ENCODE assay signal across 16 cellular contexts in the genomic region with DNA sequence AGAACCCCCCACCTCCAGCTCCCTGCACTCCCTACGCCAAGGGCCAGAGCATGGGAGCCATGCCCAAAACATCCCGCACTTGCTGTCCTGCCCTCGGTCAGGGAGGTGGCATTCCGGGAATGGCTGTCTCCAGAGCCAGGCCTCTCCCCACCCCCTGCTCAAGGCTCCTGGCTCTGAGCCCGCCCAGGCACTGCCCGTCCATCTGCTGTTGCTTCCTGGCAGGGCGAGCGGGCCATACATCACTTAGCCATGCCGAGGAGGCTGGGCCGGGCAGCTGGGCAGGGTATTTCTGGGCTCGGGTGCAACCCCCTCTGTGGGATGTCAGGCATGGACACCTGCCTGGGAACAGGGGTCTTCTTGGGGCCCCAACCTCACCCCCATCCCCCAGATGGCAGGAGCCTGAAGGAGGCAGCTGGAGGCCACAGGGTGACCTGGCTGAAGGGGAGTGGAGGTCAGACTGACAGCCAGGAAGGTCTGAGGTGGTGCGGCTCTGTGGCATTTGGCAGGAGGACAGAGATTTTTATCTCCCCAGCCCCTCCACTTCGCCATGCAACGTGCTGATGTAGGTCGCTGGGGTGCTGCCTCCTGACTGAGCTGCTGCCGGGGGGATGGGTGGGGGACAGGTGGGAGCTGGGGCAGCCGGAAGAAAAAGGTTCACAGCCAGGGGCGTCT. TPM values are rescaled to one million over a fixed set of nuclear protein-coding genes. Genes with fewer than 3 reads are reported as not detected.
DNase-seq lines count a peak whose midpoint lies in the region; ATAC-seq and TF ChIP-seq lines count a peak whose summit lies in the region.
"Had no signal": no experiment of that assay in that cellular context is flagged by ENCODE, and none has a peak within 500 bp of the region (broad histone marks: within the 10 kb centered on the region; RNA-seq: fewer than 3 reads in every experiment).

No MANE protein-coding gene starts in this region.

- H3K4me3 Mint-ChIP-seq in activated T-helper 1 cell treated with anti-CD3 and anti-CD28 coated beads, Interleukin-12 subunit alpha, Interleukin-12 subunit beta, Interleukin-2, Interleukin-4 antibody, amounts not matched to agents 30 ng/mL and 10 ng/mL and 1 ng/mL, durations not matched to agents 14 hours and 24 hours and 36 hours, result no peak overlapping the region
- H3K4me3 Mint-ChIP-seq: activated CD8-positive, alpha-beta memory T cell treated with anti-CD3 and anti-CD28 coated beads, Interleukin-2, amount 10 ng/mL, durations not matched to agents 7 days and 5 days; nephron progenitor cell had no signal

- H3K27ac ChIP-seq in left ventricle myocardium inferior (replicated peaks), result no peak overlapping the region
- H3K27ac ChIP-seq in upper lobe of right lung, result no peak overlapping the region
- no peak overlapping the region for H3K27ac ChIP-seq in uterus
- H3K27ac ChIP-seq: skin epidermis, suprapubic skin had no signal

- H3K27ac Mint-ChIP-seq in activated T-helper 1 cell treated with anti-CD3 and anti-CD28 coated beads, Interleukin-12 subunit alpha, Interleukin-12 subunit beta, Interleukin-2, Interleukin-4 antibody, amounts not matched to agents 30 ng/mL and 10 ng/mL and 1 ng/mL, durations not matched to agents 14 hours and 24 hours and 36 hours, result no peak overlapping the region
- H3K27ac Mint-ChIP-seq: activated CD8-positive, alpha-beta memory T cell treated with anti-CD3 and anti-CD28 coated beads, Interleukin-2, amount 10 ng/mL, durations not matched to agents 7 days and 5 days; nephron progenitor cell had no signal

- peak; percentile 59 for ATAC-seq in upper lobe of right lung
- ATAC-seq: activated CD8-positive, alpha-beta memory T cell treated with anti-CD3 and anti-CD28 coated beads, Interleukin-2, amount 10 ng/mL, durations not matched to agents 7 days and 5 days had no signal

- intact Hi-C loops in left ventricle myocardium inferior (cut with micrococcal nuclease) (no loop called here), upper lobe of right lung (cut with DNase I) (no loop called here), uterus (cut with DNase I; ENCODE audit: low total_unique reads) (no loop called here)
- intact Hi-C loops in activated T-helper 1 cell treated with anti-CD3 and anti-CD28 coated beads, Interleukin-12 subunit alpha, Interleukin-12 subunit beta, Interleukin-2, Interleukin-4 antibody, amounts not matched to agents 30 ng/mL and 10 ng/mL and 1 ng/mL, durations not matched to agents 14 hours and 24 hours and 36 hours (cut with micrococcal nuclease), result no loop called here

- TF ChIP-seq POLR2A in uterus (IDR thresholded peaks at IDR 0.05), result no peak

- H3K27me3 ChIP-seq in left ventricle myocardium inferior (ENCODE audit: low read depth) (peaks cover 83% of the 10 kb centered on the region), upper lobe of right lung (peaks cover 20% of the 10 kb centered on the region), uterus (no peaks in the 10 kb centered on the region)

- H3K4me1 ChIP-seq in left ventricle myocardium inferior (peaks cover 5% of the 10 kb centered on the region), upper lobe of right lung (no peaks in the 10 kb centered on the region), uterus (no peaks in the 10 kb centered on the region)
- H3K4me1 ChIP-seq: suprapubic skin had no signal

- no peaks in the 10 kb centered on the region for H3K36me3 ChIP-seq in left ventricle myocardium inferior
- no peaks in the 10 kb centered on the region for H3K36me3 ChIP-seq in upper lobe of right lung
- H3K36me3 ChIP-seq in uterus, result no peaks in the 10 kb centered on the region
- H3K36me3 ChIP-seq: suprapubic skin had no signal

- peaks cover 4% of the 10 kb centered on the region for H3K27me3 Mint-ChIP-seq in activated T-helper 1 cell treated with anti-CD3 and anti-CD28 coated beads, Interleukin-12 subunit alpha, Interleukin-12 subunit beta, Interleukin-2, Interleukin-4 antibody, amounts not matched to agents 30 ng/mL and 10 ng/mL and 1 ng/mL, durations not matched to agents 14 hours and 24 hours and 36 hours (ENCODE audit: insufficient read depth)

- H3K9me3 Mint-ChIP-seq in activated T-helper 1 cell treated with anti-CD3 and anti-CD28 coated beads, Interleukin-12 subunit alpha, Interleukin-12 subunit beta, Interleukin-2, Interleukin-4 antibody, amounts not matched to agents 30 ng/mL and 10 ng/mL and 1 ng/mL, durations not matched to agents 14 hours and 24 hours and 36 hours, result no peaks in the 10 kb centered on the region
- H3K9me3 Mint-ChIP-seq: nephron progenitor cell had no signal

- DNase-seq in NCI-H2196 (lab: John Stamatoyannopoulos, UW; ENCODE audit: unreplicated experiment) (peak; percentile 62), NCI-H2196 treated with DMSO at 0.1 percent for 48 hours (lab: John Stamatoyannopoulos, UW; ENCODE audit: unreplicated experiment) (no peak), NCI-H774 (lab: John Stamatoyannopoulos, UW) (peak; percentile 26), left ventricle myocardium inferior (peak; percentile 67), upper lobe of right lung (no peak), uterus (no peak), putamen (ENCODE audit: low spot score) (no peak)
- DNase-seq in activated T-helper 1 cell treated with anti-CD3 and anti-CD28 coated beads, Interleukin-12 subunit alpha, Interleukin-12 subunit beta, Interleukin-2, Interleukin-4 antibody, amounts not matched to agents 30 ng/mL and 10 ng/mL and 1 ng/mL, durations not matched to agents 14 hours and 24 hours and 36 hours (ENCODE audit: low spot score), result no peak
- DNase-seq: activated CD8-positive, alpha-beta memory T cell treated with anti-CD3 and anti-CD28 coated beads, Interleukin-2, amount 10 ng/mL, durations not matched to agents 7 days and 5 days; activated naive CD4-positive, alpha-beta T cell treated with anti-CD3 and anti-CD28 coated beads, Interleukin-2, amount 50 U/mL, for 16 hours; MV-4-11; NCI-H526 treated with DMSO at 0.1 percent for 48 hours; nephron progenitor cell had no signal

- H3K9me3 ChIP-seq in left ventricle myocardium inferior (replicated peaks) (no peaks in the 10 kb centered on the region), upper lobe of right lung (no peaks in the 10 kb centered on the region), uterus (no peaks in the 10 kb centered on the region)
- H3K9me3 ChIP-seq: suprapubic skin had no signal

- no peaks in the 10 kb centered on the region for H3K36me3 Mint-ChIP-seq in activated T-helper 1 cell treated with anti-CD3 and anti-CD28 coated beads, Interleukin-12 subunit alpha, Interleukin-12 subunit beta, Interleukin-2, Interleukin-4 antibody, amounts not matched to agents 30 ng/mL and 10 ng/mL and 1 ng/mL, durations not matched to agents 14 hours and 24 hours and 36 hours (ENCODE audit: low read depth)
- H3K36me3 Mint-ChIP-seq: activated CD8-positive, alpha-beta memory T cell treated with anti-CD3 and anti-CD28 coated beads, Interleukin-2, amount 10 ng/mL, durations not matched to agents 7 days and 5 days had no signal

- TF ChIP-seq CTCF in left ventricle myocardium inferior (IDR thresholded peaks at IDR 0.05; ENCODE audit: borderline replicate concordance), result no peak
- TF ChIP-seq CTCF in upper lobe of right lung (IDR thresholded peaks at IDR 0.05), result no peak
- TF ChIP-seq CTCF in uterus (IDR thresholded peaks at IDR 0.05), result no peak

- no peaks in the 10 kb centered on the region for H3K4me1 Mint-ChIP-seq in activated T-helper 1 cell treated with anti-CD3 and anti-CD28 coated beads, Interleukin-12 subunit alpha, Interleukin-12 subunit beta, Interleukin-2, Interleukin-4 antibody, amounts not matched to agents 30 ng/mL and 10 ng/mL and 1 ng/mL, durations not matched to agents 14 hours and 24 hours and 36 hours (ENCODE audit: low read depth)
- H3K4me1 Mint-ChIP-seq: activated CD8-positive, alpha-beta memory T cell treated with anti-CD3 and anti-CD28 coated beads, Interleukin-2, amount 10 ng/mL, durations not matched to agents 7 days and 5 days had no signal

- H3K4me3 ChIP-seq in left ventricle myocardium inferior (no peak overlapping the region), upper lobe of right lung (no peak overlapping the region), uterus (no peak overlapping the region)
- H3K4me3 ChIP-seq: skin epidermis, suprapubic skin had no signal

RNA-seq across cellular contexts. Expression of a gene that starts 8.7 kb away (rescaled TPM):
- total RNA-seq in left ventricle myocardium inferior (not detected), upper lobe of right lung (not detected), uterus (under 1 TPM in 1 of 4 donors, not detected in 3; 0.14 TPM)
- not detected in 2 replicates for total RNA-seq in activated T-helper 1 cell treated with anti-CD3 and anti-CD28 coated beads, Interleukin-12 subunit alpha, Interleukin-12 subunit beta, Interleukin-2, Interleukin-4 antibody, amounts not matched to agents 30 ng/mL and 10 ng/mL and 1 ng/mL, durations not matched to agents 14 hours and 24 hours and 36 hours
- total RNA-seq: A673; activated CD8-positive, alpha-beta memory T cell treated with anti-CD3 and anti-CD28 coated beads, Interleukin-2, amount 10 ng/mL, durations not matched to agents 7 days and 5 days had no signal

RNA-seq across cellular contexts. Expression of a gene that starts 55.7 kb away (rescaled TPM):
- total RNA-seq in left ventricle myocardium inferior (20.6 TPM), upper lobe of right lung (16.8 TPM), uterus (10 to 100 TPM; 12.0 to 47.4 (median 23.4) TPM)
- total RNA-seq in activated T-helper 1 cell treated with anti-CD3 and anti-CD28 coated beads, Interleukin-12 subunit alpha, Interleukin-12 subunit beta, Interleukin-2, Interleukin-4 antibody, amounts not matched to agents 30 ng/mL and 10 ng/mL and 1 ng/mL, durations not matched to agents 14 hours and 24 hours and 36 hours, result 28.4 and 28.5 TPM in 2 replicates

RNA-seq across cellular contexts. Expression of a gene that starts 56.1 kb away (rescaled TPM):
- 403 TPM for total RNA-seq in left ventricle myocardium inferior
- 86.3 TPM for total RNA-seq in upper lobe of right lung
- 10 to 100 TPM in 3 of 4 donors, 1 to 10 TPM in 1; 6.2 to 49.7 (median 41.7) TPM for total RNA-seq in uterus
- total RNA-seq in activated T-helper 1 cell treated with anti-CD3 and anti-CD28 coated beads, Interleukin-12 subunit alpha, Interleukin-12 subunit beta, Interleukin-2, Interleukin-4 antibody, amounts not matched to agents 30 ng/mL and 10 ng/mL and 1 ng/mL, durations not matched to agents 14 hours and 24 hours and 36 hours, result 89.4 and 96.5 TPM in 2 replicates

Comparison
In these comparisons a context has a peak if more than half of its experiments do, and no peak if none do; other contexts are left out.
1. DNase-seq: peak in NCI-H2196 (single experiment), NCI-H774 (single experiment) and left ventricle myocardium inferior (single experiment); none in NCI-H2196 treated with DMSO at 0.1 percent for 48 hours (single experiment), upper lobe of right lung (single experiment), uterus (0 of 2), putamen (single experiment) and activated T-helper 1 cell treated with anti-CD3 and anti-CD28 coated beads, Interleukin-12 subunit alpha, Interleukin-12 subunit beta, Interleukin-2, Interleukin-4 antibody, amounts not matched to agents 30 ng/mL and 10 ng/mL and 1 ng/mL, durations not matched to agents 14 hours and 24 hours and 36 hours (single experiment).